ENCODE assay signal across 8 cellular contexts in genomic region chr2:20450201-20451108, GRCh38. TPM values are rescaled to one million over a fixed set of nuclear protein-coding genes. Genes with fewer than 3 reads are reported as not detected.
DNase-seq lines count a peak whose midpoint lies in the region; ATAC-seq and TF ChIP-seq lines count a peak whose summit lies in the region.

No MANE protein-coding gene starts in this region.

- H3K4me3 Mint-ChIP-seq in activated T-cell treated with anti-CD3 and anti-CD28 coated beads, Interleukin-2, amount 50 U/mL, for 24 hours, result no peak overlapping the region

- WGBS in adipose tissue, 3 donors, result 44 to 61% (median 46%) methylated on average over 8 of the region's 8 CpGs
- WGBS in prostate gland, result 12% methylated on average over 8 of the region's 8 CpGs

- H3K36me3 ChIP-seq in prostate gland, result no peaks in the 10 kb centered on the region

- H3K27me3 ChIP-seq in prostate gland (replicated peaks; ENCODE audit: insufficient read depth), result no peaks in the 10 kb centered on the region

- TF ChIP-seq CTCF in prostate gland (IDR thresholded peaks at IDR 0.05), result peak in 1 of 4 experiments; percentile 2

- no peak for TF ChIP-seq POLR2A in prostate gland (IDR thresholded peaks at IDR 0.05)

- H3K27ac ChIP-seq in adipose tissue (ENCODE audit: low read depth, low read length) (peak overlapping the region; percentile 88), prostate gland (peak overlapping the region; percentile 98 to 100)

- no peaks in the 10 kb centered on the region for H3K9me3 ChIP-seq in prostate gland

- intact Hi-C loops in left cardiac atrium (cut with DNase I) (loop anchor here in 1 of 2 donors (10.0 kb wide), 1 partner anchor 74 kb away; no protein-coding TSS in a partner anchor), prostate gland (cut with DNase I) (no loop called here)

- peak overlapping the region; percentile 84 to 90 for H3K4me3 ChIP-seq in prostate gland

- DNase-seq in EL (peak; percentile 56), left cardiac atrium (peak; percentile 77), prostate gland (ENCODE audit: low spot score) (peak; percentile 91), NAMALWA (ENCODE audit: low spot score) (no peak)
- no peak for DNase-seq in activated T-cell treated with anti-CD3 and anti-CD28 coated beads, Interleukin-2, amount 50 U/mL, for 24 hours

- H3K4me1 ChIP-seq in prostate gland (replicated peaks), result no peaks in the 10 kb centered on the region

- peaks cover 10% of the 10 kb centered on the region for H3K4me1 Mint-ChIP-seq in activated T-cell treated with anti-CD3 and anti-CD28 coated beads, Interleukin-2, amount 50 U/mL, for 24 hours (ENCODE audit: low read depth)

- no peak overlapping the region for H3K27ac Mint-ChIP-seq in activated T-cell treated with anti-CD3 and anti-CD28 coated beads, Interleukin-2, amount 50 U/mL, for 24 hours

- no peaks in the 10 kb centered on the region for H3K9me3 Mint-ChIP-seq in activated T-cell treated with anti-CD3 and anti-CD28 coated beads, Interleukin-2, amount 50 U/mL, for 24 hours

- ATAC-seq in left cardiac atrium (peak; percentile 27 to 28), GM19328 (IDR thresholded peaks at IDR 0.05; ENCODE audit: unreplicated experiment) (no peak), HG03521 (IDR thresholded peaks at IDR 0.05; ENCODE audit: unreplicated experiment) (no peak)

- no peaks in the 10 kb centered on the region for H3K36me3 Mint-ChIP-seq in activated T-cell treated with anti-CD3 and anti-CD28 coated beads, Interleukin-2, amount 50 U/mL, for 24 hours (ENCODE audit: low read depth)

- peaks cover 54% of the 10 kb centered on the region for H3K27me3 Mint-ChIP-seq in activated T-cell treated with anti-CD3 and anti-CD28 coated beads, Interleukin-2, amount 50 U/mL, for 24 hours

RNA-seq across cellular contexts. Expression of gene RHOB, which starts 3.6 kb away (rescaled TPM):
- 100 to 1,000 TPM; 155 to 963 (median 704) TPM for polyA plus RNA-seq in adipose tissue
- 100 to 1,000 TPM; 224 to 279 TPM for total RNA-seq in left cardiac atrium
- 100 to 1,000 TPM; 391 to 554 TPM for total RNA-seq in prostate gland

Comparison
In these comparisons a context has a peak if more than half of its experiments do, and no peak if none do; other contexts are left out.
1. DNase-seq: peak in EL (single experiment), left cardiac atrium (single experiment) and prostate gland (single experiment); none in NAMALWA (single experiment) and activated T-cell treated with anti-CD3 and anti-CD28 coated beads, Interleukin-2, amount 50 U/mL, for 24 hours (single experiment).
2. ATAC-seq: peak in left cardiac atrium (2 of 2); none in GM19328 (single experiment) and HG03521 (single experiment).